In the genomic region with DNA sequence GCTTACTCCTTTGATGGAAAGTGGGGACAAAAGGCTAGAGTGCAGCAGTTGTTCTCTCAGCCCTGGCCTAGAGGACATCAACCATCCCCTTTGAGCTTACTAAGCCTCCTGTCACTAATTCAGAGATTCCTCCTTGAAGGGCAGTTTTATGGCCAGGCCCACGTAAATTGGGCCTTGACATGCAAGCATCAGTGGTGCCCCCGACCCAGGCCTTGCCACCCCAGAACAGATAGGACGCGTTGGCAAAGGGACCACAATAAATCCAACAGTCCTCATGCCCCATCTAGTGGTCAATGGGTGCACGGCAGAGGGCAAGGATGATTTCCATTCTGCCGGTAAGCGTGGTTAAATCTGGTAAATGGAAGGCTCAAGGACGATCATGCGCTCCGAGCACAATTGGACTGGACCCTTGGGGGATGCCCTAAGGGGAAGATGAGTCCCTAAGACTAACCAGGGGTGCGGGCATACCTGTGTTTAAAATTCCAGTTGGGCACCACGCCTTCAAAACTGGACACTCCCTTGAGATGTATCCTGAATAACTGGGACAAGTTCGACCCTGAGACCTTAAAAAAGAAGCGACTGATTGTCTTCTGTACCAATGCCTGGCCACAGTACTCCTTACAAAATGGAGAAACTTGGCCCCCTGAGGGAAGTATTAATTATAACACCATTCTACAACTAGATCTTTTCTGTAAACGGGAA, we compare ENCODE assay signal across 9 cellular contexts. TPM values are rescaled to one million over a fixed set of nuclear protein-coding genes. Genes with fewer than 3 reads are reported as not detected.
A peak's percentile ranks its signal among the peaks of the same experiment; 100 is the strongest.
DNase-seq lines count a peak whose midpoint lies in the region; ATAC-seq and TF ChIP-seq lines count a peak whose summit lies in the region.
"Had no signal": no experiment of that assay in that cellular context is flagged by ENCODE, and none has a peak within 500 bp of the region (broad histone marks: within the 10 kb centered on the region; RNA-seq: fewer than 3 reads in every experiment).

No MANE protein-coding gene starts in this region.

- TF ChIP-seq CTCF in DOHH2 (IDR thresholded peaks at IDR 0.05; ENCODE audit: low read depth, low read length, poor library complexity, severe bottlenecking) (peak; percentile 91), spleen (IDR thresholded peaks at IDR 0.05 in 8 of 11, conservative IDR thresholded peaks at IDR 0.05 in 3 of 11) (peak; percentile 81 to 92 (median 87))

- H3K27me3 ChIP-seq in DOHH2 (ENCODE audit: control insufficient read depth, low read length) (no peaks in the 10 kb centered on the region), spleen (replicated peaks in 1 of 7) (no peaks in the 10 kb centered on the region)

- ATAC-seq in GM21390 (IDR thresholded peaks at IDR 0.05; ENCODE audit: unreplicated experiment): peak; percentile 94

- H3K27me3 Mint-ChIP-seq in T-helper 2 cell treated with Interferon-gamma antibody and Interleukin-4, amounts not matched to agents 5 μg/mL and 100 μg/mL, for 36 hours (ENCODE audit: low read depth): no peaks in the 10 kb centered on the region

- no peak overlapping the region for H3K4me3 Mint-ChIP-seq in T-helper 2 cell treated with Interferon-gamma antibody and Interleukin-4, amounts not matched to agents 5 μg/mL and 100 μg/mL, for 36 hours

- 0 out of 2 replicates have a peak, but pooled peaks cover 3% of the 10 kb centered on the region for H4K20me1 ChIP-seq in DOHH2 (ENCODE audit: control insufficient read depth, insufficient read depth, low read depth, low read length)

- no peaks in the 10 kb centered on the region for H3K36me3 ChIP-seq in DOHH2 (ENCODE audit: control insufficient read depth, low read length)
- H3K36me3 ChIP-seq in spleen: peaks cover 0 to 7% (median 0%) of the 10 kb centered on the region in 6 donors

- no peaks in the 10 kb centered on the region for H3K4me1 ChIP-seq in DOHH2 (ENCODE audit: control insufficient read depth, low read length)
- peaks cover 0 to 48% (median 8%) of the 10 kb centered on the region in 6 donors for H3K4me1 ChIP-seq in spleen

- 31 to 42% (median 41%) methylated on average over 14 to 15 of the region's 15 CpGs for WGBS in spleen, 5 donors

- H3K36me3 Mint-ChIP-seq in T-helper 2 cell treated with Interferon-gamma antibody and Interleukin-4, amounts not matched to agents 5 μg/mL and 100 μg/mL, for 36 hours (ENCODE audit: low read depth): peaks cover 18% of the 10 kb centered on the region

- no peak overlapping the region for H3K4me2 ChIP-seq in DOHH2 (ENCODE audit: low read length)

- no peak overlapping the region for H3K27ac Mint-ChIP-seq in T-helper 2 cell treated with Interferon-gamma antibody and Interleukin-4, amounts not matched to agents 5 μg/mL and 100 μg/mL, for 36 hours

- H3K9me3 ChIP-seq in DOHH2 (ENCODE audit: control insufficient read depth, insufficient read depth, low read length) (no peaks in the 10 kb centered on the region), spleen (no peaks in the 10 kb centered on the region)

- no peak for TF ChIP-seq POLR2A in spleen (IDR thresholded peaks at IDR 0.05)

- H3K4me1 Mint-ChIP-seq in T-helper 2 cell treated with Interferon-gamma antibody and Interleukin-4, amounts not matched to agents 5 μg/mL and 100 μg/mL, for 36 hours (ENCODE audit: low read depth): peaks cover 14% of the 10 kb centered on the region

- H3K9me2 ChIP-seq in DOHH2 (replicated peaks; ENCODE audit: control insufficient read depth, low read length): no peaks in the 10 kb centered on the region

- H3K27ac ChIP-seq in DOHH2 (ENCODE audit: low read depth, low read length): no peak overlapping the region
- H3K27ac ChIP-seq in spleen: no peak overlapping the region
- H3K27ac ChIP-seq: epithelial cell of prostate had no signal

- peaks cover 12% of the 10 kb centered on the region; the same call in 1 of the 2 replicates for H3K79me2 ChIP-seq in DOHH2 (ENCODE audit: control insufficient read depth, low read length)

- H3F3A ChIP-seq in DOHH2 (ENCODE audit: control insufficient read depth, insufficient read depth): 0 out of 2 replicates have a peak, but pooled peaks cover 3% of the 10 kb centered on the region

- DNase-seq in HT1080 (ENCODE audit: low read depth): peak; percentile 30
- DNase-seq in T-helper 2 cell treated with Interferon-gamma antibody and Interleukin-4, amounts not matched to agents 5 μg/mL and 100 μg/mL, for 36 hours (ENCODE audit: low spot score): peak; percentile 30
- peak in 47 of 58 donors; percentile 0 to 58 (median 21) for DNase-seq in anterior cingulate cortex (lab: John Stamatoyannopoulos, UW)
- DNase-seq in hepatic stellate cell (ENCODE audit: low spot score): peak; percentile 32
- peak; percentile 80 for DNase-seq in spleen
- DNase-seq in T1000 (lab: John Stamatoyannopoulos, UW): no peak

- no peaks in the 10 kb centered on the region for H3K9me3 Mint-ChIP-seq in T-helper 2 cell treated with Interferon-gamma antibody and Interleukin-4, amounts not matched to agents 5 μg/mL and 100 μg/mL, for 36 hours

- no peak overlapping the region for H3K4me3 ChIP-seq in DOHH2 (ENCODE audit: low read length)
- H3K4me3 ChIP-seq in spleen: no peak overlapping the region

- intact Hi-C loops in spleen (cut with DNase I; ENCODE audit: low total_unique reads): loop anchor here (10.0 kb wide), 1 partner anchor 334 kb away; no protein-coding TSS in a partner anchor

RNA-seq across cellular contexts. Expression of gene CEP85L, which starts 32.6 kb away (rescaled TPM):
- total RNA-seq in HT1080 (2014; rRNA removed; shearing (Covaris generic)): 8.8 and 9.2 TPM in 2 replicates
- polyA plus RNA-seq in HT1080 (2015; cell fraction: cytosol; rRNA removed): 4.0 and 5.8 TPM in 2 replicates
- 20.1 and 20.6 TPM in 2 replicates for polyA plus RNA-seq in HT1080 (2015; cell fraction: nucleus; rRNA removed)
- total RNA-seq in spleen: 10 to 100 TPM; 26.0 to 46.5 (median 33.4) TPM
- polyA plus RNA-seq in spleen: 1 to 10 TPM; 6.3 to 8.2 (median 6.6) TPM
